ENCODE assay signal across 13 cellular contexts in genomic region chr2:43265006-43265770, GRCh38. TPM values are rescaled to one million over a fixed set of nuclear protein-coding genes. Genes with fewer than 3 reads are reported as not detected.
A peak's percentile ranks its signal among the peaks of the same experiment; 100 is the strongest.
DNase-seq lines count a peak whose midpoint lies in the region; ATAC-seq and TF ChIP-seq lines count a peak whose summit lies in the region.
"Had no signal": no experiment of that assay in that cellular context is flagged by ENCODE, and none has a peak within 500 bp of the region (broad histone marks: within the 10 kb centered on the region; RNA-seq: fewer than 3 reads in every experiment).

No MANE protein-coding gene starts in this region.

- no peaks in the 10 kb centered on the region for H3K79me2 ChIP-seq in GM23338 (replicated peaks; ENCODE audit: insufficient read depth)

- TF ChIP-seq POLR2A in esophagus squamous epithelium (IDR thresholded peaks at IDR 0.05), result no peak
- no peak for TF ChIP-seq POLR2A in stomach (IDR thresholded peaks at IDR 0.05)

- CTCF ChIA-PET in HEK293T (lab: Yijun Ruan, JAX), result interaction anchor here (0.6 kb wide), 1 partner anchor 104 kb away, joined by 3 read pairs; no protein-coding TSS in a partner anchor

- TF ChIP-seq EP300 in stomach (IDR thresholded peaks at IDR 0.05), result no peak

- no peaks in the 10 kb centered on the region for H4K20me1 ChIP-seq in GM23338 (replicated peaks; ENCODE audit: insufficient read depth)
- H4K20me1 ChIP-seq: BLaER1 had no signal

- ATAC-seq in GM23338 (peak; percentile 20), foreskin keratinocyte (no peak), GM19324 (IDR thresholded peaks at IDR 0.05; ENCODE audit: low FRiP score, unreplicated experiment) (no peak)
- ATAC-seq: pancreas had no signal

- peaks cover 3% of the 10 kb centered on the region; the same call in 1 of the 2 replicates for H3K4me1 ChIP-seq in GM23338 (ENCODE audit: insufficient read depth)
- H3K4me1 ChIP-seq in esophagus squamous epithelium, result peaks cover 15 to 55% (median 30%) of the 10 kb centered on the region in 3 donors
- H3K4me1 ChIP-seq in stomach, result peaks cover 18 to 58% (median 40%) of the 10 kb centered on the region in 4 donors
- peaks cover 12% of the 10 kb centered on the region for H3K4me1 ChIP-seq in foreskin keratinocyte
- H3K4me1 ChIP-seq: BLaER1, pancreas had no signal

- H3K4me3 Mint-ChIP-seq in GM23338 (no peak overlapping the region), mesothelial cell of epicardium (no peak overlapping the region)

- H2AFZ ChIP-seq in GM23338, result no peak overlapping the region

- 57 to 63% methylated on average over 12 to 13 of the region's 14 CpGs for WGBS in esophagus squamous epithelium, 2 donors
- WGBS in stomach, 5 donors, result 61 to 76% (median 68%) methylated on average over 14 of the region's 14 CpGs

- H3K36me3 ChIP-seq in GM23338 (ENCODE audit: insufficient read depth) (no peaks in the 10 kb centered on the region), esophagus squamous epithelium (peaks cover 0 to 29% (median 0%) of the 10 kb centered on the region in 3 donors), stomach (peaks cover 0 to 9% (median 2%) of the 10 kb centered on the region in 4 donors)
- H3K36me3 ChIP-seq: pancreas had no signal

- H3K9me3 Mint-ChIP-seq in GM23338 (no peaks in the 10 kb centered on the region), mesothelial cell of epicardium (no peaks in the 10 kb centered on the region)

- H3K27me3 Mint-ChIP-seq in GM23338 (ENCODE audit: insufficient read depth, low read depth, poor library complexity), result peaks cover 4% of the 10 kb centered on the region
- no peaks in the 10 kb centered on the region for H3K27me3 Mint-ChIP-seq in mesothelial cell of epicardium (ENCODE audit: low read depth)

- H3F3A ChIP-seq in GM23338 (replicated peaks; ENCODE audit: low read depth), result 0 out of 2 replicates have a peak, but pooled peaks cover 3% of the 10 kb centered on the region

- DNase-seq in GM23338 (ENCODE audit: low spot score) (no peak), esophagus squamous epithelium (lab: John Stamatoyannopoulos, UW) (no peak), mesothelial cell of epicardium (ENCODE audit: low spot score in 2 of 2, unreplicated experiment in 2 of 2) (no peak), stomach (no peak), 8988T (no peak), HEK293T (ENCODE audit: extremely low spot score) (no peak), foreskin keratinocyte (no peak)
- DNase-seq: activated CD8-positive, alpha-beta memory T cell treated with anti-CD3 and anti-CD28 coated beads, Interleukin-2, amount 50 U/mL, for 4 hours; anterior cingulate cortex; GF-D8; pancreas had no signal

- TF ChIP-seq CTCF in GM23338 (conservative IDR thresholded peaks at IDR 0.05; ENCODE audit: low read depth in 2 of 2) (no peak), esophagus squamous epithelium (IDR thresholded peaks at IDR 0.05) (no peak), mesothelial cell of epicardium (IDR thresholded peaks at IDR 0.05; ENCODE audit: unreplicated experiment) (no peak), stomach (IDR thresholded peaks at IDR 0.05) (no peak), foreskin keratinocyte (conservative IDR thresholded peaks at IDR 0.05) (no peak)

- H3K9me3 ChIP-seq in esophagus squamous epithelium (no peaks in the 10 kb centered on the region), stomach (no peaks in the 10 kb centered on the region)
- H3K9me3 ChIP-seq: BLaER1, pancreas had no signal

- POLR2A ChIA-PET in HEK293T (lab: Yijun Ruan, JAX), result no interaction called here

- peak overlapping the region; percentile 33; the same call in 1 of the 2 replicates for H3K27ac Mint-ChIP-seq in GM23338
- peak overlapping the region; percentile 83 for H3K27ac Mint-ChIP-seq in mesothelial cell of epicardium

- H3K4me3 ChIP-seq in GM23338 (no peak overlapping the region), esophagus squamous epithelium (no peak overlapping the region), stomach (no peak overlapping the region)
- H3K4me3 ChIP-seq: BLaER1, pancreas had no signal

- H3K27me3 ChIP-seq in GM23338 (ENCODE audit: insufficient read depth) (no peaks in the 10 kb centered on the region), esophagus squamous epithelium (no peaks in the 10 kb centered on the region), stomach (no peaks in the 10 kb centered on the region), foreskin keratinocyte (no peaks in the 10 kb centered on the region)
- H3K27me3 ChIP-seq: BLaER1, pancreas had no signal

- no peak overlapping the region for H3K4me2 ChIP-seq in GM23338
- H3K4me2 ChIP-seq: BLaER1 had no signal

- no peaks in the 10 kb centered on the region for H3K36me3 Mint-ChIP-seq in GM23338 (ENCODE audit: low read depth)
- H3K36me3 Mint-ChIP-seq in mesothelial cell of epicardium, result peaks cover 4% of the 10 kb centered on the region

- no peaks in the 10 kb centered on the region for H3K9me2 ChIP-seq in GM23338 (ENCODE audit: insufficient read depth)

- H3K27ac ChIP-seq in GM23338 (ENCODE audit: low read depth) (no peak overlapping the region), esophagus squamous epithelium (peak overlapping the region; percentile 28 to 85 (median 66)), stomach (peak overlapping the region; percentile 42 to 74 (median 72)), foreskin keratinocyte (no peak overlapping the region)
- H3K27ac ChIP-seq: BLaER1, pancreas had no signal

- H3K4me1 Mint-ChIP-seq in GM23338 (peaks cover 31% of the 10 kb centered on the region), mesothelial cell of epicardium (peaks cover 54% of the 10 kb centered on the region)

- intact Hi-C loops in esophagus squamous epithelium (cut with DNase I), result no loop called here
- intact Hi-C loops in stomach (cut with DNase I; ENCODE audit: low total_unique reads), result no loop called here

TF ChIP-seq in GM23338, 12 proteins besides CTCF, POLR2A, EP300 and RAD21 (continues in another document):
- TF ChIP-seq EZH2 (IDR thresholded peaks at IDR 0.05; ENCODE audit: low read depth, unreplicated experiment), result no peak
- no peak for TF ChIP-seq STAT1 (IDR thresholded peaks at IDR 0.05; ENCODE audit: unreplicated experiment)
- no peak for TF ChIP-seq REST (IDR thresholded peaks at IDR 0.05; ENCODE audit: unreplicated experiment)

TF ChIP-seq in HEK293T, 16 proteins besides CTCF, POLR2A, EP300 and RAD21:
- no peak for TF ChIP-seq BHLHE40 (IDR thresholded peaks at IDR 0.05; ENCODE audit: borderline replicate concordance)
- no peak for TF ChIP-seq SUZ12 (IDR thresholded peaks at IDR 0.05)
- no peak for TF ChIP-seq L3MBTL2 (conservative IDR thresholded peaks at IDR 0.05)
- TF ChIP-seq ELF4 (IDR thresholded peaks at IDR 0.05), result no peak
- no peak for TF ChIP-seq ARNT (IDR thresholded peaks at IDR 0.05)
- TF ChIP-seq TARDBP (IDR thresholded peaks at IDR 0.05), result no peak
- TF ChIP-seq FOXM1 (IDR thresholded peaks at IDR 0.05; ENCODE audit: borderline replicate concordance), result no peak
- no peak for TF ChIP-seq FOXA1 (IDR thresholded peaks at IDR 0.05)
- TF ChIP-seq, protein P1, sequence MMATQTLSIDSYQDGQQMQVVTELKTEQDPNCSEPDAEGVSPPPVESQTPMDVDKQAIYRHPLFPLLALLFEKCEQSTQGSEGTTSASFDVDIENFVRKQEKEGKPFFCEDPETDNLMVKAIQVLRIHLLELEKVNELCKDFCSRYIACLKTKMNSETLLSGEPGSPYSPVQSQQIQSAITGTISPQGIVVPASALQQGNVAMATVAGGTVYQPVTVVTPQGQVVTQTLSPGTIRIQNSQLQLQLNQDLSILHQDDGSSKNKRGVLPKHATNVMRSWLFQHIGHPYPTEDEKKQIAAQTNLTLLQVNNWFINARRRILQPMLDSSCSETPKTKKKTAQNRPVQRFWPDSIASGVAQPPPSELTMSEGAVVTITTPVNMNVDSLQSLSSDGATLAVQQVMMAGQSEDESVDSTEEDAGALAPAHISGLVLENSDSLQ (IDR thresholded peaks at IDR 0.05), result no peak
- no peak for TF ChIP-seq LEF1 (IDR thresholded peaks at IDR 0.05; ENCODE audit: borderline replicate concordance)
- no peak for TF ChIP-seq ZNF384 (IDR thresholded peaks at IDR 0.05)

RNA-seq across cellular contexts. Expression of gene ZFP36L2, which starts 38.8 kb away (rescaled TPM):
- 37.9 and 43.0 TPM in 2 replicates for total RNA-seq in GM23338 (2014; rRNA removed; shearing (Covaris generic))
- 38.4 and 39.6 TPM in 2 replicates for polyA plus RNA-seq in GM23338 (2016; fragmentation: Nextera tagmentation; extraction: Ambion mirVana)
- total RNA-seq in esophagus squamous epithelium, result 10 to 100 TPM; 26.6 to 87.7 (median 41.8) TPM
- total RNA-seq in mesothelial cell of epicardium, result 93.6 to 100 TPM (median 98.3 TPM) in 3 replicates
- 100 to 1,000 TPM in 3 of 5 donors, 10 to 100 TPM in 2; 49.1 to 189 (median 109) TPM for total RNA-seq in stomach
- 10 to 100 TPM; 43.7 to 89.2 (median 44.0) TPM for polyA plus RNA-seq in stomach
- 124 and 137 TPM in 2 replicates for total RNA-seq in foreskin keratinocyte
- polyA plus RNA-seq in foreskin keratinocyte, result 127 and 136 TPM in 2 replicates

Comparison
In these comparisons a context has a peak if more than half of its experiments do, and no peak if none do; other contexts are left out.
1. H3K27ac ChIP-seq: peak in esophagus squamous epithelium (4 of 4) and stomach (5 of 5); none in GM23338 (single experiment) and foreskin keratinocyte (single experiment).